ENCODE assay signal across 1 cellular context in the genomic region with DNA sequence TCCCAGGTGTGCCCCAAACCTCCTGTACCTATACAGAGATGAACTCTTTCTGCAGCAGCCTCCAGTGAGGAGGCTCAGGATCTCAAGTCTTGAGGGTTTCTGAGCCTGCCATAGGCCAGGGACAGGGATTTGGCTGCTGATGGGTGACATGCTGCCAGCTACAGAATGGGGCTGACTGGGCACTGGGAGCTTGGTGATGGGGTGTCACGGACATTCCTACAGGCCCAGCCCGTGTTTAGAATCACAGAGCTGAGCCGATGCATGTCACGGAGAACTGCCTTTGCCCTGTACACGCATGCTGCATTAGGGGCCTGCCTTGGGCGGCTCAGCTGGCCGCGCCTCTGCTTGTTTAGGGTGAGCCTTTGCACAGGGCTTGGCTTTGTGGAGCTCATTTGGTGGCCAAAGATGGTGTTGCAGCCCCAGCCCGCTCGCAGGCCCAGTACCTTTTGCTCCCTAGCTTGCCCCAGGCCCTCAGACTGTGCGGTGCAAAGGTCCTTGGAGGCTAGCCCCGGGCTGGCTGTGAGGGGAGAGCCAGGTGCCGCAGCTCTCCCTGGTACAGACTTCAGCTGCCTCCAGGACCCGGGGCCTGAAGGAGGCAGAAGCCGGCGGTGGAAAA.
TF ChIP-seq lines count a peak whose summit lies in the region.

No MANE protein-coding gene starts in this region.

TF ChIP-seq in IMR-90, 13 proteins besides CTCF, POLR2A, EP300 and RAD21 (continued from another document):
- TF ChIP-seq, protein P1, sequence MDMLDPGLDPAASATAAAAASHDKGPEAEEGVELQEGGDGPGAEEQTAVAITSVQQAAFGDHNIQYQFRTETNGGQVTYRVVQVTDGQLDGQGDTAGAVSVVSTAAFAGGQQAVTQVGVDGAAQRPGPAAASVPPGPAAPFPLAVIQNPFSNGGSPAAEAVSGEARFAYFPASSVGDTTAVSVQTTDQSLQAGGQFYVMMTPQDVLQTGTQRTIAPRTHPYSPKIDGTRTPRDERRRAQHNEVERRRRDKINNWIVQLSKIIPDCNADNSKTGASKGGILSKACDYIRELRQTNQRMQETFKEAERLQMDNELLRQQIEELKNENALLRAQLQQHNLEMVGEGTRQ (IDR thresholded peaks at IDR 0.05; ENCODE audit: low read depth, low read length), result no peak
